In the genomic region with DNA sequence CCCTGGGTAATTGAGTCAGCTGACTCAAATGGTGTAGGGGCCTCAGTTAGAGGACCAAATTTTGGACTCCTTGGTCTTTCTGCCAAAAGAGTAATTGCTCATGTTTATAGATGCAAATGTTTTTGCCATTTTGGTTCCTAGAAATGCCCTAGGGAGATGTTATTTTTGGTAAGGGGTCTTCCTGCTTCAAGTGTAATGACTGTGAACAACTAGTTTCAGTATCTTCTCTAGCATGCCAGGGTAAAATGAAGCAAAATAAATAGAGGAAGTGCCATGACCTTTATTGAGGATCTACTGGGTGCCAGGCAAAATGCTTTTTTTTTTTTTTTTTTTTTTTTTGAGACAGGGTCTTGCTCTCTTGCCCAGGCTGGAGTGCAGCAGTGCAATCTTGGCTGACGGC, we compare ENCODE assay signal across 2 cellular contexts.
TF ChIP-seq lines count a peak whose summit lies in the region.

No MANE protein-coding gene starts in this region.

TF ChIP-seq in GM12891, 5 proteins besides CTCF, POLR2A, EP300 and RAD21:
- TF ChIP-seq SPI1 (IDR thresholded peaks at IDR 0.05; ENCODE audit: low read depth, low read length), result peak; percentile 59

TF ChIP-seq in GM12878, 131 proteins besides CTCF, POLR2A, EP300 and RAD21:
- TF ChIP-seq NR2F1 (conservative IDR thresholded peaks at IDR 0.05) (peak; percentile 51; the same call in 1 of the 2 replicates), MEF2B (IDR thresholded peaks at IDR 0.05; ENCODE audit: partially characterized antibody, poor library complexity, severe bottlenecking) (peak; percentile 93), IKZF2 (IDR thresholded peaks at IDR 0.05) (peak; percentile 25 to 26; a peak in 2 of 4 replicates), SPI1 (IDR thresholded peaks at IDR 0.05; ENCODE audit: borderline replicate concordance, insufficient read depth, low read depth, low read length) (peak; percentile 66), RAD51 (IDR thresholded peaks at IDR 0.05) (peak; percentile 73), MTA2 (IDR thresholded peaks at IDR 0.05; ENCODE audit: low read depth) (peak; percentile 62; the same call in 1 of the 2 replicates), MEF2A (IDR thresholded peaks at IDR 0.05; ENCODE audit: insufficient read depth, low read depth, low read length) (0 out of 2 replicates have a peak, but pooled peaks have one; percentile 44)
- TF ChIP-seq, protein P1, sequence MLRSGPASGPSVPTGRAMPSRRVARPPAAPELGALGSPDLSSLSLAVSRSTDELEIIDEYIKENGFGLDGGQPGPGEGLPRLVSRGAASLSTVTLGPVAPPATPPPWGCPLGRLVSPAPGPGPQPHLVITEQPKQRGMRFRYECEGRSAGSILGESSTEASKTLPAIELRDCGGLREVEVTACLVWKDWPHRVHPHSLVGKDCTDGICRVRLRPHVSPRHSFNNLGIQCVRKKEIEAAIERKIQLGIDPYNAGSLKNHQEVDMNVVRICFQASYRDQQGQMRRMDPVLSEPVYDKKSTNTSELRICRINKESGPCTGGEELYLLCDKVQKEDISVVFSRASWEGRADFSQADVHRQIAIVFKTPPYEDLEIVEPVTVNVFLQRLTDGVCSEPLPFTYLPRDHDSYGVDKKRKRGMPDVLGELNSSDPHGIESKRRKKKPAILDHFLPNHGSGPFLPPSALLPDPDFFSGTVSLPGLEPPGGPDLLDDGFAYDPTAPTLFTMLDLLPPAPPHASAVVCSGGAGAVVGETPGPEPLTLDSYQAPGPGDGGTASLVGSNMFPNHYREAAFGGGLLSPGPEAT (IDR thresholded peaks at IDR 0.05; ENCODE audit: low read depth), result 0 out of 2 replicates have a peak, but pooled peaks have one; percentile 20
- TF ChIP-seq, protein P2, sequence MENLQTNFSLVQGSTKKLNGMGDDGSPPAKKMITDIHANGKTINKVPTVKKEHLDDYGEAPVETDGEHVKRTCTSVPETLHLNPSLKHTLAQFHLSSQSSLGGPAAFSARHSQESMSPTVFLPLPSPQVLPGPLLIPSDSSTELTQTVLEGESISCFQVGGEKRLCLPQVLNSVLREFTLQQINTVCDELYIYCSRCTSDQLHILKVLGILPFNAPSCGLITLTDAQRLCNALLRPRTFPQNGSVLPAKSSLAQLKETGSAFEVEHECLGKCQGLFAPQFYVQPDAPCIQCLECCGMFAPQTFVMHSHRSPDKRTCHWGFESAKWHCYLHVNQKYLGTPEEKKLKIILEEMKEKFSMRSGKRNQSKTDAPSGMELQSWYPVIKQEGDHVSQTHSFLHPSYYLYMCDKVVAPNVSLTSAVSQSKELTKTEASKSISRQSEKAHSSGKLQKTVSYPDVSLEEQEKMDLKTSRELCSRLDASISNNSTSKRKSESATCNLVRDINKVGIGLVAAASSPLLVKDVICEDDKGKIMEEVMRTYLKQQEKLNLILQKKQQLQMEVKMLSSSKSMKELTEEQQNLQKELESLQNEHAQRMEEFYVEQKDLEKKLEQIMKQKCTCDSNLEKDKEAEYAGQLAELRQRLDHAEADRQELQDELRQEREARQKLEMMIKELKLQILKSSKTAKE (IDR thresholded peaks at IDR 0.05; ENCODE audit: low read depth, poor library complexity, severe bottlenecking), result peak; percentile 21
TF ChIP-seq in GM12878: peak in this region for 9; not testable (repeated sequence) for 122.
